Comparison of ENCODE assay signal across 8 cellular contexts in genomic region chr1:16236091-16236494, GRCh38. TPM values are rescaled to one million over a fixed set of nuclear protein-coding genes. Genes with fewer than 3 reads are reported as not detected.
DNase-seq lines count a peak whose midpoint lies in the region; ATAC-seq and TF ChIP-seq lines count a peak whose summit lies in the region.

No MANE protein-coding gene starts in this region.

- H3K27me3 ChIP-seq in DND-41 (ENCODE audit: insufficient read depth, low read length, poor library complexity): no peaks in the 10 kb centered on the region
- H3K27me3 ChIP-seq in ascending aorta: no peaks in the 10 kb centered on the region

- peak overlapping the region; percentile 87 for H2AFZ ChIP-seq in DND-41 (ENCODE audit: low read depth, low read length)

- H3K4me2 ChIP-seq in DND-41 (ENCODE audit: insufficient read depth, low read length): peak overlapping the region; percentile 97

- ATAC-seq in DND-41 (ENCODE audit: insufficient read depth, low read depth): peak; percentile 68
- ATAC-seq in GM21515 (IDR thresholded peaks at IDR 0.05; ENCODE audit: unreplicated experiment): peak; percentile 27

- DNase-seq in DND-41 (peak; percentile 61), HuH-7 (ENCODE audit: low spot score) (peak; percentile 40), RWPE1 (ENCODE audit: low spot score) (peak; percentile 58), ascending aorta (ENCODE audit: low spot score in 2 of 2) (no peak), kidney glomerular epithelial cell (lab: John Stamatoyannopoulos, UW) (peak; percentile 21), foreskin melanocyte (no peak)
- DNase-seq in stimulated activated CD4-positive, alpha-beta T cell treated with anti-CD3 and anti-CD28 coated beads, Interleukin-4, amount 100 ng/mL, for 48 hours (ENCODE audit: low read depth in 2 of 2): peak; percentile 16 to 27

- no peaks in the 10 kb centered on the region for H3K79me2 ChIP-seq in DND-41 (ENCODE audit: insufficient read depth, low read length)

- no peaks in the 10 kb centered on the region for H4K20me1 ChIP-seq in DND-41 (ENCODE audit: insufficient read depth, low read length)

- H3K9ac ChIP-seq in DND-41 (ENCODE audit: low read depth, low read length): peak overlapping the region; percentile 69

- intact Hi-C loops in ascending aorta (cut with DNase I): loop anchor here (2.0 kb wide), 1 partner anchor 19 kb away; no protein-coding TSS in a partner anchor

- peak; percentile 67 for TF ChIP-seq CTCF in DND-41 (IDR thresholded peaks at IDR 0.05; ENCODE audit: borderline replicate concordance, extremely low read depth, low read length, poor library complexity, severe bottlenecking)
- no peak; the same call in 1 of the 2 replicates for TF ChIP-seq CTCF in RWPE1 (conservative IDR thresholded peaks at IDR 0.05; ENCODE audit: low read depth)
- TF ChIP-seq CTCF in ascending aorta (IDR thresholded peaks at IDR 0.05): peak in 2 of 3 experiments; percentile 9 to 14

- H3K9me3 ChIP-seq in DND-41 (ENCODE audit: insufficient read depth, low read length, severe bottlenecking) (no peaks in the 10 kb centered on the region), ascending aorta (no peaks in the 10 kb centered on the region)

- H3K4me3 ChIP-seq in DND-41 (ENCODE audit: low read depth in 1 of 2, low read length in 2 of 2) (peak overlapping the region; percentile 38 to 77; a peak in 3 of 4 replicates), ascending aorta (peak overlapping the region; percentile 67 to 72)

- H3K27ac ChIP-seq in DND-41 (ENCODE audit: low read length): peak overlapping the region; percentile 84
- peak overlapping the region; percentile 87 for H3K27ac ChIP-seq in RWPE1
- peak overlapping the region; percentile 74 to 84 for H3K27ac ChIP-seq in ascending aorta

- H3K36me3 ChIP-seq in DND-41 (ENCODE audit: insufficient read depth, low read length): no peaks in the 10 kb centered on the region
- H3K36me3 ChIP-seq in ascending aorta: no peaks in the 10 kb centered on the region

- POLR2A ChIA-PET in RWPE1 (lab: Yijun Ruan, JAX; ENCODE audit: low non-redundant PET): interaction anchor here (0.7 kb wide), 1 partner anchor 341 kb away, joined by 8 read pairs; no protein-coding TSS in a partner anchor

- H3K4me1 ChIP-seq in DND-41 (ENCODE audit: insufficient read depth, low read length) (peaks cover 28% of the 10 kb centered on the region), ascending aorta (peaks cover 0 to 19% of the 10 kb centered on the region in 2 donors)

- CTCF ChIA-PET in RWPE1 (lab: Yijun Ruan, JAX): interaction anchor here (0.6 to 1.8 kb wide), 6 partner anchors 25 to 155 kb away, joined by 3 to 10 read pairs (median 4); no protein-coding TSS in a partner anchor

RNA-seq across cellular contexts. Expression of gene CPLANE2, which starts 0.9 kb away (rescaled TPM):
- not detected for total RNA-seq in ascending aorta

RNA-seq across cellular contexts. Expression of gene ARHGEF19, which starts 23.6 kb away (rescaled TPM):
- total RNA-seq in ascending aorta: 1.5 TPM

Comparison
In these comparisons a context has a peak if more than half of its experiments do, and no peak if none do; other contexts are left out.
1. DNase-seq: peak in DND-41 (single experiment), HuH-7 (single experiment), RWPE1 (single experiment), kidney glomerular epithelial cell (single experiment) and stimulated activated CD4-positive, alpha-beta T cell treated with anti-CD3 and anti-CD28 coated beads, Interleukin-4, amount 100 ng/mL, for 48 hours (2 of 2); none in ascending aorta (0 of 2) and foreskin melanocyte (single experiment).
2. Peak in every context shown above with its lines, with median percentiles within 50 percentile points of each other: H3K27ac ChIP-seq.